8 cellular contexts compared by ENCODE assay signal in genomic region chrX:130393451-130394074, GRCh38. TPM values are rescaled to one million over a fixed set of nuclear protein-coding genes. Genes with fewer than 3 reads are reported as not detected.
DNase-seq lines count a peak whose midpoint lies in the region; ATAC-seq and TF ChIP-seq lines count a peak whose summit lies in the region.

No MANE protein-coding gene starts in this region.

- no peak overlapping the region for H3K27ac Mint-ChIP-seq in activated naive CD4-positive, alpha-beta T cell treated with anti-CD3 and anti-CD28 coated beads for 36 hours
- H3K27ac Mint-ChIP-seq in activated naive CD4-positive, alpha-beta T cell treated with anti-CD3 and anti-CD28 coated beads, Interleukin-2, amount 50 U/mL, for 72 hours, result no peak overlapping the region
- no peak overlapping the region for H3K27ac Mint-ChIP-seq in naive thymus-derived CD4-positive, alpha-beta T cell

- H3K27me3 ChIP-seq in testis, result no peaks in the 10 kb centered on the region
- H3K27me3 ChIP-seq in naive thymus-derived CD4-positive, alpha-beta T cell (ENCODE audit: control insufficient read depth in 2 of 2, insufficient read depth in 2 of 2, low read length in 2 of 2), result no peaks in the 10 kb centered on the region

- peak in 2 of 3 experiments; percentile 5 to 40 for TF ChIP-seq CTCF in testis (IDR thresholded peaks at IDR 0.05)

- POLR2A ChIA-PET in naive thymus-derived CD4-positive, alpha-beta T cell (lab: Charles Lee), result no interaction called here

- intact Hi-C loops in activated naive CD4-positive, alpha-beta T cell treated with anti-CD3 and anti-CD28 coated beads for 36 hours (cut with micrococcal nuclease), result loop anchor here (1.0 kb wide), 1 partner anchor 524 kb away; no protein-coding TSS in a partner anchor
- intact Hi-C loops in testis (cut with DNase I; ENCODE audit: low total_unique reads), result no loop called here
- intact Hi-C loops in naive thymus-derived CD4-positive, alpha-beta T cell (cut with micrococcal nuclease), result no loop called here

- no peak for ATAC-seq in activated naive CD4-positive, alpha-beta T cell treated with anti-CD3 and anti-CD28 coated beads, Interleukin-2, amount 50 U/mL, for 72 hours
- ATAC-seq in naive thymus-derived CD4-positive, alpha-beta T cell, result no peak

- no peak overlapping the region for H3K27ac ChIP-seq in testis
- H3K27ac ChIP-seq in naive thymus-derived CD4-positive, alpha-beta T cell (ENCODE audit: low read depth, low read length), result no peak overlapping the region

- WGBS in testis, 2 donors, result 49 to 58% methylated on average over 5 of the region's 5 CpGs

- H3K4me3 ChIP-seq in testis, result no peak overlapping the region
- H3K4me3 ChIP-seq in naive thymus-derived CD4-positive, alpha-beta T cell (ENCODE audit: low read length), result no peak overlapping the region

- no peaks in the 10 kb centered on the region for H3K9me3 Mint-ChIP-seq in activated naive CD4-positive, alpha-beta T cell treated with anti-CD3 and anti-CD28 coated beads for 36 hours
- H3K9me3 Mint-ChIP-seq in activated naive CD4-positive, alpha-beta T cell treated with anti-CD3 and anti-CD28 coated beads, Interleukin-2, amount 50 U/mL, for 72 hours, result no peaks in the 10 kb centered on the region
- no peaks in the 10 kb centered on the region for H3K9me3 Mint-ChIP-seq in naive thymus-derived CD4-positive, alpha-beta T cell

- H3K27me3 Mint-ChIP-seq in activated naive CD4-positive, alpha-beta T cell treated with anti-CD3 and anti-CD28 coated beads for 36 hours (ENCODE audit: low read depth), result no peaks in the 10 kb centered on the region
- peaks cover 0 to 22% (median 8%) of the 10 kb centered on the region in 5 donors for H3K27me3 Mint-ChIP-seq in naive thymus-derived CD4-positive, alpha-beta T cell

- CTCF ChIA-PET in activated naive CD4-positive, alpha-beta T cell treated with anti-CD3 and anti-CD28 coated beads for 36 hours (lab: Charles Lee), result interaction anchor here (0.9 kb wide), 2 partner anchors 182 to 523 kb away, joined by 3 to 6 read pairs; no protein-coding TSS in a partner anchor
- CTCF ChIA-PET in naive thymus-derived CD4-positive, alpha-beta T cell (lab: Charles Lee), result no interaction called here

- peak; percentile 16 for DNase-seq in activated naive CD4-positive, alpha-beta T cell treated with anti-CD3 and anti-CD28 coated beads for 36 hours
- no peak for DNase-seq in activated naive CD4-positive, alpha-beta T cell treated with anti-CD3 and anti-CD28 coated beads, Interleukin-2, amount 50 U/mL, for 72 hours (ENCODE audit: low spot score in 2 of 2)
- DNase-seq in NCI-H187 treated with DMSO at 0.1 percent for 48 hours (lab: John Stamatoyannopoulos, UW) (peak; percentile 9), anterior cingulate cortex (lab: John Stamatoyannopoulos, UW) (peak in 54 of 58 donors; percentile 0 to 71 (median 24)), hippocampal formation (lab: John Stamatoyannopoulos, UW) (peak; percentile 50 to 56), testis (peak; percentile 52)
- DNase-seq in naive thymus-derived CD4-positive, alpha-beta T cell, result no peak
- no peak for DNase-seq in stimulated activated CD4-positive, alpha-beta T cell treated with anti-CD3 and anti-CD28 coated beads, Interleukin-15, amount 100 ng/mL, for 24 hours

- no peaks in the 10 kb centered on the region for H3K36me3 Mint-ChIP-seq in activated naive CD4-positive, alpha-beta T cell treated with anti-CD3 and anti-CD28 coated beads for 36 hours (ENCODE audit: low read depth)
- H3K36me3 Mint-ChIP-seq in activated naive CD4-positive, alpha-beta T cell treated with anti-CD3 and anti-CD28 coated beads, Interleukin-2, amount 50 U/mL, for 72 hours, result no peaks in the 10 kb centered on the region
- no peaks in the 10 kb centered on the region for H3K36me3 Mint-ChIP-seq in naive thymus-derived CD4-positive, alpha-beta T cell

- TF ChIP-seq POLR2A in testis (IDR thresholded peaks at IDR 0.05), result no peak

- H3K9me3 ChIP-seq in testis, result no peaks in the 10 kb centered on the region
- no peaks in the 10 kb centered on the region for H3K9me3 ChIP-seq in naive thymus-derived CD4-positive, alpha-beta T cell (ENCODE audit: control insufficient read depth in 2 of 3, low read length in 3 of 3)

- H3K4me3 Mint-ChIP-seq in activated naive CD4-positive, alpha-beta T cell treated with anti-CD3 and anti-CD28 coated beads for 36 hours, result no peak overlapping the region
- H3K4me3 Mint-ChIP-seq in naive thymus-derived CD4-positive, alpha-beta T cell, result no peak overlapping the region

- no peaks in the 10 kb centered on the region for H3K36me3 ChIP-seq in testis (ENCODE audit: low read depth, missing control alignments)
- H3K36me3 ChIP-seq in naive thymus-derived CD4-positive, alpha-beta T cell (ENCODE audit: control insufficient read depth in 2 of 3, insufficient read depth in 3 of 3, low read length in 3 of 3), result no peaks in the 10 kb centered on the region

- no peaks in the 10 kb centered on the region for H3K4me1 Mint-ChIP-seq in activated naive CD4-positive, alpha-beta T cell treated with anti-CD3 and anti-CD28 coated beads for 36 hours (ENCODE audit: low read depth)
- no peaks in the 10 kb centered on the region for H3K4me1 Mint-ChIP-seq in naive thymus-derived CD4-positive, alpha-beta T cell

- H3K4me1 ChIP-seq in testis, result no peaks in the 10 kb centered on the region
- no peaks in the 10 kb centered on the region for H3K4me1 ChIP-seq in naive thymus-derived CD4-positive, alpha-beta T cell (ENCODE audit: control insufficient read depth in 2 of 2, insufficient read depth in 2 of 2, low read length in 2 of 2)

RNA-seq across cellular contexts. Expression of gene GPR119, which starts 8.1 kb away (rescaled TPM):
- total RNA-seq in activated naive CD4-positive, alpha-beta T cell treated with anti-CD3 and anti-CD28 coated beads for 36 hours, result not detected
- not detected for total RNA-seq in activated naive CD4-positive, alpha-beta T cell treated with anti-CD3 and anti-CD28 coated beads, Interleukin-2, amount 50 U/mL, for 72 hours
- total RNA-seq in testis, result under 1 TPM; 0.50 to 0.55 TPM
- polyA plus RNA-seq in testis (ENCODE audit: insufficient read depth, low read depth, low replicate concordance), result not detected
- not detected for total RNA-seq in naive thymus-derived CD4-positive, alpha-beta T cell
- polyA plus RNA-seq in naive thymus-derived CD4-positive, alpha-beta T cell, result not detected

RNA-seq across cellular contexts. Expression of gene RBMX2, which starts 8.2 kb away (rescaled TPM):
- total RNA-seq in activated naive CD4-positive, alpha-beta T cell treated with anti-CD3 and anti-CD28 coated beads for 36 hours, result 10 to 100 TPM; 32.3 to 33.6 TPM
- 10 to 100 TPM; 27.2 to 51.3 TPM for total RNA-seq in activated naive CD4-positive, alpha-beta T cell treated with anti-CD3 and anti-CD28 coated beads, Interleukin-2, amount 50 U/mL, for 72 hours
- total RNA-seq in testis, result 10 to 100 TPM; 14.1 to 18.0 TPM
- polyA plus RNA-seq in testis (ENCODE audit: insufficient read depth, low read depth, low replicate concordance), result 13.7 TPM
- total RNA-seq in naive thymus-derived CD4-positive, alpha-beta T cell, result 10 to 100 TPM; 15.9 to 31.4 (median 26.4) TPM
- 10 to 100 TPM; 14.9 to 25.0 TPM for polyA plus RNA-seq in naive thymus-derived CD4-positive, alpha-beta T cell

RNA-seq across cellular contexts. Expression of gene SLC25A14, which starts 53.8 kb away (rescaled TPM):
- total RNA-seq in activated naive CD4-positive, alpha-beta T cell treated with anti-CD3 and anti-CD28 coated beads for 36 hours, result 1 to 10 TPM; 7.4 to 9.0 TPM
- total RNA-seq in activated naive CD4-positive, alpha-beta T cell treated with anti-CD3 and anti-CD28 coated beads, Interleukin-2, amount 50 U/mL, for 72 hours, result 10 to 100 TPM; 13.3 to 15.5 TPM
- total RNA-seq in testis, result 10 to 100 TPM; 15.2 to 19.2 TPM
- polyA plus RNA-seq in testis (ENCODE audit: insufficient read depth, low read depth, low replicate concordance), result 16.8 TPM
- total RNA-seq in naive thymus-derived CD4-positive, alpha-beta T cell, result 10 to 100 TPM; 10.7 to 14.3 (median 13.8) TPM
- 1 to 10 TPM; 5.5 to 7.4 TPM for polyA plus RNA-seq in naive thymus-derived CD4-positive, alpha-beta T cell

Comparison
In these comparisons a context has a peak if more than half of its experiments do, and no peak if none do; other contexts are left out.
1. DNase-seq: peak in activated naive CD4-positive, alpha-beta T cell treated with anti-CD3 and anti-CD28 coated beads for 36 hours (single experiment), NCI-H187 treated with DMSO at 0.1 percent for 48 hours (single experiment), anterior cingulate cortex (54 of 58), hippocampal formation (2 of 2) and testis (single experiment); none in activated naive CD4-positive, alpha-beta T cell treated with anti-CD3 and anti-CD28 coated beads, Interleukin-2, amount 50 U/mL, for 72 hours (0 of 2), naive thymus-derived CD4-positive, alpha-beta T cell (0 of 9) and stimulated activated CD4-positive, alpha-beta T cell treated with anti-CD3 and anti-CD28 coated beads, Interleukin-15, amount 100 ng/mL, for 24 hours (single experiment).